ENCODE assay signal across 9 cellular contexts in genomic region chr3:110343945-110344344, GRCh38.
DNase-seq lines count a peak whose midpoint lies in the region; ATAC-seq, FAIRE-seq and TF ChIP-seq lines count a peak whose summit lies in the region.
"Had no signal": no experiment of that assay in that cellular context is flagged by ENCODE, and none has a peak within 500 bp of the region (broad histone marks: within the 10 kb centered on the region; RNA-seq: fewer than 3 reads in every experiment).

No MANE protein-coding gene starts in this region.

- H3K27ac Mint-ChIP-seq in type B pancreatic cell = peak overlapping the region; percentile 60

- no peaks in the 10 kb centered on the region for H3K9me3 Mint-ChIP-seq in type B pancreatic cell

- no peak for TF ChIP-seq EP300 in sigmoid colon (IDR thresholded peaks at IDR 0.05)

- no peaks in the 10 kb centered on the region for H3K36me3 Mint-ChIP-seq in type B pancreatic cell

- H3K27me3 ChIP-seq in sigmoid colon = no peaks in the 10 kb centered on the region

- no peaks in the 10 kb centered on the region for H3K36me3 ChIP-seq in sigmoid colon

- TF ChIP-seq CTCF in type B pancreatic cell (conservative IDR thresholded peaks at IDR 0.05) (no peak), sigmoid colon (IDR thresholded peaks at IDR 0.05) (no peak)

- H3K27ac ChIP-seq in sigmoid colon = peak overlapping the region in 2 of 4 donors; percentile 18 to 39

- peaks cover 0 to 15% (median 9%) of the 10 kb centered on the region in 4 donors for H3K4me1 ChIP-seq in sigmoid colon

- TF ChIP-seq POLR2A in sigmoid colon (IDR thresholded peaks at IDR 0.05) = no peak

- peak; percentile 79 for DNase-seq in RCC 7860 (ENCODE audit: low spot score)
- DNase-seq in type B pancreatic cell (ENCODE audit: extremely low spot score, unreplicated experiment) = no peak
- DNase-seq in NCI-H1417 treated with DMSO at 0.1 percent for 48 hours (lab: John Stamatoyannopoulos, UW) = no peak
- no peak for DNase-seq in sigmoid colon
- DNase-seq in NCI-H510A (lab: John Stamatoyannopoulos, UW) = no peak
- DNase-seq: Kasumi-1, mesendoderm had no signal

- H3K4me3 ChIP-seq in sigmoid colon = no peak overlapping the region

- intact Hi-C loops in sigmoid colon (cut with DNase I) = no loop called here

- WGBS in sigmoid colon, 2 donors = 94 to 98% methylated on average over 1 of the region's 1 CpG

- peaks cover 9% of the 10 kb centered on the region for H3K4me1 Mint-ChIP-seq in type B pancreatic cell (ENCODE audit: unreplicated experiment)

- no peak overlapping the region for H3K4me3 Mint-ChIP-seq in type B pancreatic cell

- H3K27me3 Mint-ChIP-seq in type B pancreatic cell = no peaks in the 10 kb centered on the region

- no peaks in the 10 kb centered on the region for H3K9me3 ChIP-seq in sigmoid colon

- peak; percentile 83 for ATAC-seq in GM19372 (IDR thresholded peaks at IDR 0.05; ENCODE audit: low read depth, unreplicated experiment)
- peak; percentile 91 for ATAC-seq in HG02938 (IDR thresholded peaks at IDR 0.05; ENCODE audit: unreplicated experiment)

- FAIRE-seq in RCC 7860 (lab: Jason Lieb, UNC) = peak; percentile 84
